1 cellular context compared by ENCODE assay signal in genomic region chr19:10695401-10696398, GRCh38.
A peak's percentile ranks its signal among the peaks of the same experiment; 100 is the strongest.
TF ChIP-seq lines count a peak whose summit lies in the region.

No MANE protein-coding gene starts in this region.

TF ChIP-seq in HEK293, 187 proteins besides CTCF, POLR2A, EP300 and RAD21 (continued from another document and continues in another):
- TF ChIP-seq ZEB2 (tag by site-specific recombination; IDR thresholded peaks at IDR 0.05) (peak; percentile 63; the same call in 1 of the 2 replicates), ZNF623 (tag by site-specific recombination; IDR thresholded peaks at IDR 0.05) (no peak), ZBTB7A (tag by site-specific recombination; IDR thresholded peaks at IDR 0.05; ENCODE audit: low read depth) (no peak), ZNF561 (tag by site-specific recombination; IDR thresholded peaks at IDR 0.05; ENCODE audit: borderline replicate concordance) (peak; percentile 64; the same call in 1 of the 2 replicates), ZBTB8A (tag by site-specific recombination; IDR thresholded peaks at IDR 0.05) (peak; percentile 82), ZNF544 (tag by site-specific recombination; IDR thresholded peaks at IDR 0.05) (no peak), INSM2 (tag by site-specific recombination; IDR thresholded peaks at IDR 0.05) (0 out of 2 replicates have a peak, but pooled peaks have one; percentile 30), ZNF501 (tag by site-specific recombination; IDR thresholded peaks at IDR 0.05) (peak; percentile 72; the same call in 1 of the 2 replicates), ZNF560 (tag by site-specific recombination; IDR thresholded peaks at IDR 0.05; ENCODE audit: borderline replicate concordance) (no peak), ZFP41 (tag by site-specific recombination; IDR thresholded peaks at IDR 0.05; ENCODE audit: borderline replicate concordance) (no peak), PRDM4 (tag by site-specific recombination; IDR thresholded peaks at IDR 0.05) (0 out of 2 replicates have a peak, but pooled peaks have one; percentile 61), PRDM2 (tag by site-specific recombination; IDR thresholded peaks at IDR 0.05; ENCODE audit: borderline replicate concordance) (no peak), KLF7 (tag by site-specific recombination; IDR thresholded peaks at IDR 0.05; ENCODE audit: borderline replicate concordance) (peak; percentile 29; the same call in 1 of the 2 replicates), ZNF837 (tag by site-specific recombination; IDR thresholded peaks at IDR 0.05) (no peak), ZNF585B (tag by site-specific recombination; IDR thresholded peaks at IDR 0.05) (no peak), ZFP37 (tag by site-specific recombination; IDR thresholded peaks at IDR 0.05) (0 out of 2 replicates have a peak, but pooled peaks have one; percentile 6), ZNF362 (tag by site-specific recombination; IDR thresholded peaks at IDR 0.05) (peak; percentile 69; the same call in 1 of the 2 replicates), OSR2 (tag by site-specific recombination; IDR thresholded peaks at IDR 0.05) (peak; percentile 97), MYNN (tag by site-specific recombination; IDR thresholded peaks at IDR 0.05; ENCODE audit: borderline replicate concordance) (no peak), ZBTB20 (tag by site-specific recombination; IDR thresholded peaks at IDR 0.05) (peak; percentile 96), BCL11A (tag by site-specific recombination; IDR thresholded peaks at IDR 0.05; ENCODE audit: low read depth) (no peak), ZNF600 (tag by site-specific recombination; IDR thresholded peaks at IDR 0.05) (peak; percentile 80; the same call in 1 of the 2 replicates), ZNF24 (tag by site-specific recombination; IDR thresholded peaks at IDR 0.05) (no peak; the same call in none of the 2 replicates), ZNF76 (tag by site-specific recombination; IDR thresholded peaks at IDR 0.05; ENCODE audit: borderline replicate concordance, low read depth) (no peak; the same call in 1 of the 2 replicates), ZNF610 (tag by site-specific recombination; IDR thresholded peaks at IDR 0.05; ENCODE audit: borderline replicate concordance) (peak; percentile 99), SP3 (tag by site-specific recombination; IDR thresholded peaks at IDR 0.05) (peak; percentile 78), SALL2 (tag by site-specific recombination; IDR thresholded peaks at IDR 0.05; ENCODE audit: borderline replicate concordance) (no peak), ZNF629 (tag by site-specific recombination; IDR thresholded peaks at IDR 0.05) (peak; percentile 54; the same call in 1 of the 2 replicates), ELK4 (IDR thresholded peaks at IDR 0.05; ENCODE audit: borderline replicate concordance, low read depth, low read length) (no peak), RBAK (tag by site-specific recombination; IDR thresholded peaks at IDR 0.05) (no peak)
- TF ChIP-seq, protein P1, sequence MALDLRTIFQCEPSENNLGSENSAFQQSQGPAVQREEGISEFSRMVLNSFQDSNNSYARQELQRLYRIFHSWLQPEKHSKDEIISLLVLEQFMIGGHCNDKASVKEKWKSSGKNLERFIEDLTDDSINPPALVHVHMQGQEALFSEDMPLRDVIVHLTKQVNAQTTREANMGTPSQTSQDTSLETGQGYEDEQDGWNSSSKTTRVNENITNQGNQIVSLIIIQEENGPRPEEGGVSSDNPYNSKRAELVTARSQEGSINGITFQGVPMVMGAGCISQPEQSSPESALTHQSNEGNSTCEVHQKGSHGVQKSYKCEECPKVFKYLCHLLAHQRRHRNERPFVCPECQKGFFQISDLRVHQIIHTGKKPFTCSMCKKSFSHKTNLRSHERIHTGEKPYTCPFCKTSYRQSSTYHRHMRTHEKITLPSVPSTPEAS (tag by site-specific recombination; IDR thresholded peaks at IDR 0.05): no peak
- TF ChIP-seq, protein P2, sequence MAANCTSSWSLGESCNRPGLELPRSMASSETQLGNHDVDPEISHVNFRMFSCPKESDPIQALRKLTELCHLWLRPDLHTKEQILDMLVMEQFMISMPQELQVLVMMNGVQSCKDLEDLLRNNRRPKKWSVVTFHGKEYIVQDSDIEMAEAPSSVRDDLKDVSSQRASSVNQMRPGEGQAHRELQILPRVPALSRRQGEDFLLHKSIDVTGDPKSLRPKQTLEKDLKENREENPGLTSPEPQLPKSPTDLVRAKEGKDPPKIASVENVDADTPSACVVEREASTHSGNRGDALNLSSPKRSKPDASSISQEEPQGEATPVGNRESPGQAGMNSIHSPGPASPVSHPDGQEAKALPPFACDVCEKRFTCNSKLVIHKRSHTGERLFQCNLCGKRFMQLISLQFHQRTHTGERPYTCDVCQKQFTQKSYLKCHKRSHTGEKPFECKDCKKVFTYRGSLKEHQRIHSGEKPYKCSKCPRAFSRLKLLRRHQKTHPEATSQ (tag by site-specific recombination; IDR thresholded peaks at IDR 0.05): 0 out of 2 replicates have a peak, but pooled peaks have one; percentile 57
- TF ChIP-seq, protein P3, sequence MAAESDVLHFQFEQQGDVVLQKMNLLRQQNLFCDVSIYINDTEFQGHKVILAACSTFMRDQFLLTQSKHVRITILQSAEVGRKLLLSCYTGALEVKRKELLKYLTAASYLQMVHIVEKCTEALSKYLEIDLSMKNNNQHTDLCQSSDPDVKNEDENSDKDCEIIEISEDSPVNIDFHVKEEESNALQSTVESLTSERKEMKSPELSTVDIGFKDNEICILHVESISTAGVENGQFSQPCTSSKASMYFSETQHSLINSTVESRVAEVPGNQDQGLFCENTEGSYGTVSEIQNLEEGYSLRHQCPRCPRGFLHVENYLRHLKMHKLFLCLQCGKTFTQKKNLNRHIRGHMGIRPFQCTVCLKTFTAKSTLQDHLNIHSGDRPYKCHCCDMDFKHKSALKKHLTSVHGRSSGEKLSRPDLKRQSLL (tag by site-specific recombination; IDR thresholded peaks at IDR 0.05): peak; percentile 27; the same call in 1 of the 2 replicates
- TF ChIP-seq, protein P4, sequence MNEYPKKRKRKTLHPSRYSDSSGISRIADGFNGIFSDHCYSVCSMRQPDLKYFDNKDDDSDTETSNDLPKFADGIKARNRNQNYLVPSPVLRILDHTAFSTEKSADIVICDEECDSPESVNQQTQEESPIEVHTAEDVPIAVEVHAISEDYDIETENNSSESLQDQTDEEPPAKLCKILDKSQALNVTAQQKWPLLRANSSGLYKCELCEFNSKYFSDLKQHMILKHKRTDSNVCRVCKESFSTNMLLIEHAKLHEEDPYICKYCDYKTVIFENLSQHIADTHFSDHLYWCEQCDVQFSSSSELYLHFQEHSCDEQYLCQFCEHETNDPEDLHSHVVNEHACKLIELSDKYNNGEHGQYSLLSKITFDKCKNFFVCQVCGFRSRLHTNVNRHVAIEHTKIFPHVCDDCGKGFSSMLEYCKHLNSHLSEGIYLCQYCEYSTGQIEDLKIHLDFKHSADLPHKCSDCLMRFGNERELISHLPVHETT (tag by site-specific recombination; IDR thresholded peaks at IDR 0.05): no peak
- TF ChIP-seq, protein P5, sequence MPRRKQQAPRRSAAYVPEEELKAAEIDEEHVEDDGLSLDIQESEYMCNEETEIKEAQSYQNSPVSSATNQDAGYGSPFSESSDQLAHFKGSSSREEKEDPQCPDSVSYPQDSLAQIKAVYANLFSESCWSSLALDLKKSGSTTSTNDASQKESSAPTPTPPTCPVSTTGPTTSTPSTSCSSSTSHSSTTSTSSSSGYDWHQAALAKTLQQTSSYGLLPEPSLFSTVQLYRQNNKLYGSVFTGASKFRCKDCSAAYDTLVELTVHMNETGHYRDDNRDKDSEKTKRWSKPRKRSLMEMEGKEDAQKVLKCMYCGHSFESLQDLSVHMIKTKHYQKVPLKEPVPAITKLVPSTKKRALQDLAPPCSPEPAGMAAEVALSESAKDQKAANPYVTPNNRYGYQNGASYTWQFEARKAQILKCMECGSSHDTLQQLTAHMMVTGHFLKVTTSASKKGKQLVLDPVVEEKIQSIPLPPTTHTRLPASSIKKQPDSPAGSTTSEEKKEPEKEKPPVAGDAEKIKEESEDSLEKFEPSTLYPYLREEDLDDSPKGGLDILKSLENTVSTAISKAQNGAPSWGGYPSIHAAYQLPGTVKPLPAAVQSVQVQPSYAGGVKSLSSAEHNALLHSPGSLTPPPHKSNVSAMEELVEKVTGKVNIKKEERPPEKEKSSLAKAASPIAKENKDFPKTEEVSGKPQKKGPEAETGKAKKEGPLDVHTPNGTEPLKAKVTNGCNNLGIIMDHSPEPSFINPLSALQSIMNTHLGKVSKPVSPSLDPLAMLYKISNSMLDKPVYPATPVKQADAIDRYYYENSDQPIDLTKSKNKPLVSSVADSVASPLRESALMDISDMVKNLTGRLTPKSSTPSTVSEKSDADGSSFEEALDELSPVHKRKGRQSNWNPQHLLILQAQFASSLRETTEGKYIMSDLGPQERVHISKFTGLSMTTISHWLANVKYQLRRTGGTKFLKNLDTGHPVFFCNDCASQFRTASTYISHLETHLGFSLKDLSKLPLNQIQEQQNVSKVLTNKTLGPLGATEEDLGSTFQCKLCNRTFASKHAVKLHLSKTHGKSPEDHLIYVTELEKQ (tag by site-specific recombination; IDR thresholded peaks at IDR 0.05; ENCODE audit: borderline replicate concordance): no peak
